11 cellular contexts compared by ENCODE assay signal in the genomic region with DNA sequence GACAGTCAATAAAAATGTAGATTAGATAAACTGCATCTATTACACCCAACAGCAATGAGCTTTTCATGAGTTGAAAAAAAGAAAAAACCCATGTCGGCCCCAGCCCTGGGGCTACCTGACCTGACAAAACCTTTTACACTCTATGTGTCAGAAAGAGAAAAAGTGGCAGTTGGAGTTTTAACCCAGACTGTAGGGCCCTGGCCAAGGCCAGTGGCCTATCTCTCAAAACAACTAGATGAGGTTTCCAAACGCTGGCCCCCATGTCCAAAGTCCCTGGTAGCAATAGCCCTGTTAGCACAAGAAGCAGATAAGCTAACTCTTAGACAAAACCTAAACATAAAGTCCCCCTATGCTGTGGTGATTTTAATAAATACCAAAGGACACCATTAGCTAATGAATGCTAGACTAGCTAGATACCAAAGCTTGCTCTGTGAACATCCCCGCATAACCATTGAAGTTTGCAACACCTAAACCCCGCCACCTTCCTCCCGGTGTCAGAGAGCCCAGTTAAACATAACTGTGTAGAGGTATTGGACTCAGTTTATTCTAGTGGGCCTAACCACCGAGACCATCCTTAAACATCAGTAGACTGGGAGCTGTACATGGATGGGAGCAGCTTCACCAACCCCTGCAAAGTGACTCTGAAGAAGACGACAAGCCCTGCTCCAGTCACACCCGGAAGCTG. TPM values are rescaled to one million over a fixed set of nuclear protein-coding genes. Genes with fewer than 3 reads are reported as not detected.
"Had no signal": no experiment of that assay in that cellular context is flagged by ENCODE, and none has a peak within 500 bp of the region (broad histone marks: within the 10 kb centered on the region; RNA-seq: fewer than 3 reads in every experiment).

No MANE protein-coding gene starts in this region.

RNA-seq across cellular contexts. Expression of gene RHEX, which starts 2.8 kb away (rescaled TPM):
- total RNA-seq: chondrocyte, dermis microvascular lymphatic vessel endothelial cell, endodermal cell, endothelial cell of umbilical vein, mononuclear cell, right atrium auricular region had no signal
- polyA plus RNA-seq: endothelial cell of umbilical vein; naive thymus-derived CD8-positive, alpha-beta T cell; neural cell had no signal

RNA-seq across cellular contexts. Expression of gene CTSE, which starts 32.1 kb away (rescaled TPM):
- total RNA-seq: chondrocyte; dermis microvascular lymphatic vessel endothelial cell; endothelial cell of umbilical vein; left ventricle myocardium inferior; mononuclear cell; naive thymus-derived CD8-positive, alpha-beta T cell; posterior vena cava; suprapubic skin had no signal
- polyA plus RNA-seq: naive thymus-derived CD8-positive, alpha-beta T cell; neural cell had no signal

RNA-seq across cellular contexts. Expression of gene RAB7B, which starts 52.6 kb away (rescaled TPM):
- total RNA-seq: dermis microvascular lymphatic vessel endothelial cell; endodermal cell; endothelial cell of umbilical vein; naive thymus-derived CD8-positive, alpha-beta T cell had no signal
- polyA plus RNA-seq: naive thymus-derived CD8-positive, alpha-beta T cell; neural cell had no signal
